ENCODE assay signal across 29 cellular contexts in the genomic region with DNA sequence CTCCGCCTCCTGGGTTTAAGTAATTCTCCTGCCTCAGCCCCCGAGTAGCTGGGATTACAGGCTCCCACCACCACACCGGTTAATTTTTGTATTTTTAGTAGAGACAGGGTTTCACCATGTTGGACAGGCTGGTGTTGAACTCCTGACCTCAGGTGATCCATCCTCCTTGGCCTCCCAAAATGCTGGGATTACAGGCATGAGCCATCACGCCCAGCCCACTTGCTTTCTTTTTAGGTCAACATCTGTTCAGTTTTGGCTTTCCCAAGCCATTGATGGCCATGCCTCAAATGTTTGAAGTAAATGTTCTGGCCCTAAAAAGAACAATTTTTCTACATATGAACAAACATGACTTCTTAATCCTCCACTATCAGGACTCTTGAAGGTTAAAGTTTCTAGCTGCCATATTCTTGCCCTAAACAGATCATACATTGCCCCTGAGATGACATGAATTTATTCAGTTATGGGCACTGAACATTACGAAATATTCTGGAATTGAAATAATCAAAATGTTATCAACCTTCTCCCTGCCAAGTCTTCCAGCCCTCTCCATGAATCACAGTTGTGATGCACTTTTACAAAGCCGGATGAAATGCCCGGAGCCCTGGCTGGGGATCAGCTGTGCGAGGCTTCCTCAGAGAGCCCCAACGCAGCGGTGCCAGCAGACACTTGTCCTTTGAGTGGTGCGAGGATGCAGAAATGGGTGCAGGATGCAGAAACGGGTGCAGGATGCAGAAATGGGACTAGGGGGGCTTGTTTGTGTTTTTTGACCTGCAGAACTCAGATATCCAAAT. TPM values are rescaled to one million over a fixed set of nuclear protein-coding genes. Genes with fewer than 3 reads are reported as not detected.
A peak's percentile ranks its signal among the peaks of the same experiment; 100 is the strongest.
DNase-seq lines count a peak whose midpoint lies in the region; ATAC-seq and TF ChIP-seq lines count a peak whose summit lies in the region.
"Had no signal": no experiment of that assay in that cellular context is flagged by ENCODE, and none has a peak within 500 bp of the region (broad histone marks: within the 10 kb centered on the region; RNA-seq: fewer than 3 reads in every experiment).

No MANE protein-coding gene starts in this region.

- H3K36me3 ChIP-seq in thyroid gland (no peaks in the 10 kb centered on the region), SJCRH30 (no peaks in the 10 kb centered on the region)
- H3K36me3 ChIP-seq: left lung, neutrophil, right lobe of liver had no signal

- DNase-seq in NCI-H82 (lab: John Stamatoyannopoulos, UW) (peak; percentile 11), NCI-H82 treated with DMSO at 0.1 percent for 48 hours (lab: John Stamatoyannopoulos, UW; ENCODE audit: unreplicated experiment) (no peak), astrocyte of the hippocampus (ENCODE audit: low read depth, low spot score) (peak; percentile 18), foreskin keratinocyte (peak in 1 of 2 donors; percentile 3), thyroid gland (peak; percentile 68 to 76), SJCRH30 (no peak)
- DNase-seq in activated CD8-positive, alpha-beta memory T cell treated with anti-CD3 and anti-CD28 coated beads for 24 hours = no peak
- DNase-seq: activated CD8-positive, alpha-beta memory T cell treated with anti-CD3 and anti-CD28 coated beads, Interleukin-2, amount 10 ng/mL, durations not matched to agents 7 days and 5 days; activated gamma-delta T cell treated with Interleukin-2 at 50 U/mL for 16 hours; activated T-cell treated with anti-CD3 and anti-CD28 coated beads, Interleukin-2, amount 50 U/mL, for 4 hours; body of pancreas; HFFc6; left lung; mesenchymal stem cell; NCI-H1048; NCI-H1694 treated with DMSO at 0.1 percent for 48 hours; OCI-M1; right lobe of liver; stimulated activated CD4-positive, alpha-beta T cell treated with anti-CD3 and anti-CD28 coated beads, Interleukin-15, amount 100 ng/mL, for 24 hours; T-helper 17 cell; trophoblast cell had no signal

- TF ChIP-seq POLR2A in thyroid gland (IDR thresholded peaks at IDR 0.05) = no peak

- H3K9me3 ChIP-seq in thyroid gland = no peaks in the 10 kb centered on the region
- H3K9me3 ChIP-seq in SJCRH30 (replicated peaks) = no peaks in the 10 kb centered on the region
- H3K9me3 ChIP-seq: body of pancreas, left lung, neutrophil, right lobe of liver had no signal

- peaks cover 8% of the 10 kb centered on the region for H3K27me3 ChIP-seq in foreskin keratinocyte
- no peaks in the 10 kb centered on the region for H3K27me3 ChIP-seq in thyroid gland
- no peaks in the 10 kb centered on the region for H3K27me3 ChIP-seq in SJCRH30
- H3K27me3 ChIP-seq: body of pancreas, left lung, neutrophil, right lobe of liver had no signal

- no peak overlapping the region for H3K4me3 ChIP-seq in thyroid gland (replicated peaks in 1 of 3)
- no peak overlapping the region for H3K4me3 ChIP-seq in SJCRH30
- H3K4me3 ChIP-seq: body of pancreas, GM23338, left lung, right lobe of liver had no signal

- intact Hi-C loops in thyroid gland (cut with DNase I) = no loop called here

- 66 to 71% methylated on average over 12 of the region's 12 CpGs for WGBS in thyroid gland, 2 donors

- H3K27ac ChIP-seq in foreskin keratinocyte = no peak overlapping the region
- peak overlapping the region in 1 of 3 donors; percentile 10 for H3K27ac ChIP-seq in thyroid gland
- H3K27ac ChIP-seq in SJCRH30 = no peak overlapping the region
- H3K27ac ChIP-seq: body of pancreas, left lung, neutrophil, right lobe of liver had no signal

- ATAC-seq in foreskin keratinocyte (peak; percentile 27), GM21723 (IDR thresholded peaks at IDR 0.05; ENCODE audit: unreplicated experiment) (no peak)
- ATAC-seq: activated CD8-positive, alpha-beta memory T cell treated with anti-CD3 and anti-CD28 coated beads, Interleukin-2, amount 10 ng/mL, durations not matched to agents 7 days and 5 days; activated T-cell treated with anti-CD3 and anti-CD28 coated beads, Interleukin-2, amount 50 U/mL, for 4 hours; body of pancreas; GM23338; left lung; right lobe of liver; stimulated activated effector memory CD8-positive, alpha-beta T cell treated with anti-CD3 and anti-CD28 coated beads, Interleukin-12 subunit alpha, Interleukin-12 subunit beta, amount 100 ng/mL, for 72 hours; T-helper 17 cell had no signal

- TF ChIP-seq CTCF in foreskin keratinocyte (conservative IDR thresholded peaks at IDR 0.05) = no peak
- TF ChIP-seq CTCF in thyroid gland (IDR thresholded peaks at IDR 0.05) = no peak

- H3K4me1 ChIP-seq in foreskin keratinocyte (no peaks in the 10 kb centered on the region), thyroid gland (peaks cover 8 to 24% of the 10 kb centered on the region in 2 donors), SJCRH30 (peaks cover 23% of the 10 kb centered on the region)
- H3K4me1 ChIP-seq: left lung, right lobe of liver had no signal

RNA-seq across cellular contexts. Expression of a gene that starts 2.9 kb away (rescaled TPM):
- total RNA-seq in foreskin keratinocyte = not detected in 2 replicates
- polyA plus RNA-seq in foreskin keratinocyte = not detected in 2 replicates
- total RNA-seq in thyroid gland = not detected
- 10.5 and 16.0 TPM in 2 replicates for total RNA-seq in SJCRH30 (2014; rRNA removed; shearing (Covaris generic))
- total RNA-seq: A172; activated CD8-positive, alpha-beta memory T cell treated with anti-CD3 and anti-CD28 coated beads, Interleukin-2, amount 10 ng/mL, durations not matched to agents 7 days and 5 days; body of pancreas; chondrocyte; GM23338; HFFc6; left lung; NCI-H460; right lobe of liver had no signal
- polyA plus RNA-seq: GM23338, IgD-negative memory B cell had no signal

RNA-seq across cellular contexts. Expression of a gene that starts 40.7 kb away (rescaled TPM):
- total RNA-seq in foreskin keratinocyte = 7.6 and 21.9 TPM in 2 replicates
- 2.5 and 9.8 TPM in 2 replicates for polyA plus RNA-seq in foreskin keratinocyte
- 10 to 100 TPM; 35.6 to 63.8 (median 41.6) TPM for total RNA-seq in thyroid gland
- 1.3 and 1.5 TPM in 2 replicates for total RNA-seq in SJCRH30 (2014; rRNA removed; shearing (Covaris generic))
- total RNA-seq: HFFc6 had no signal
- polyA plus RNA-seq: IgD-negative memory B cell had no signal

Comparison
In these comparisons a context has a peak if more than half of its experiments do, and no peak if none do; other contexts are left out.
1. DNase-seq: peak in NCI-H82 (single experiment), astrocyte of the hippocampus (single experiment) and thyroid gland (2 of 2); none in NCI-H82 treated with DMSO at 0.1 percent for 48 hours (single experiment), activated CD8-positive, alpha-beta memory T cell treated with anti-CD3 and anti-CD28 coated beads for 24 hours (single experiment) and SJCRH30 (0 of 2).
2. RNA of a gene that starts 2.9 kb away (total RNA-seq): 10.5 to 16.0 TPM in SJCRH30; not detected in foreskin keratinocyte and not detected in thyroid gland; every median in the first group is over 10 times any median in the second.